In genomic region chr1:118388341-118388740, GRCh38 we compare ENCODE assay signal across 19 cellular contexts.
"Had no signal": no experiment of that assay in that cellular context is flagged by ENCODE, and none has a peak within 500 bp of the region (broad histone marks: within the 10 kb centered on the region; RNA-seq: fewer than 3 reads in every experiment).

No MANE protein-coding gene starts in this region.

- H3K4me3 ChIP-seq: hepatocyte, left ventricle myocardium inferior, lower lobe of right lung, right atrium auricular region, sigmoid colon, thoracic aorta, transverse colon had no signal

- DNase-seq: cerebellar nuclear complex; effector memory CD8-positive, alpha-beta T cell; foreskin melanocyte; head of caudate nucleus; kidney; left cardiac atrium; left ventricle myocardium inferior; lower lobe of right lung; naive thymus-derived CD8-positive, alpha-beta T cell; sigmoid colon; small intestine; stimulated activated CD4-positive, alpha-beta T cell treated with anti-CD3 and anti-CD28 coated beads, Interleukin-4, amount 100 ng/mL, for 1 hour; stimulated activated CD8-positive, alpha-beta memory T cell treated with anti-CD3 and anti-CD28 coated beads, Interleukin-4, amount 100 ng/mL, for 48 hours; stimulated activated naive CD8-positive, alpha-beta T cell treated with anti-CD3 and anti-CD28 coated beads, Interleukin-15, Interleukin-2, amounts not matched to agents 100 U/mL and 50 U/mL, for 24 hours; transverse colon had no signal

- H3K4me1 ChIP-seq: left ventricle myocardium inferior, lower lobe of right lung, right atrium auricular region, sigmoid colon, transverse colon had no signal

- H3K4me2 ChIP-seq: hepatocyte had no signal

- H2AFZ ChIP-seq: hepatocyte had no signal

- H3K27ac ChIP-seq: hepatocyte, left ventricle myocardium inferior, lower lobe of right lung, right atrium auricular region, sigmoid colon, thoracic aorta, transverse colon had no signal

- H3K27me3 ChIP-seq: hepatocyte, right atrium auricular region, sigmoid colon, transverse colon had no signal

- H3K36me3 ChIP-seq: left ventricle myocardium inferior, lower lobe of right lung, right atrium auricular region, sigmoid colon, thoracic aorta, transverse colon had no signal

- H3K79me2 ChIP-seq: hepatocyte had no signal

- ATAC-seq: effector memory CD8-positive, alpha-beta T cell; left cardiac atrium; lower lobe of right lung; naive thymus-derived CD8-positive, alpha-beta T cell; stimulated activated effector memory CD8-positive, alpha-beta T cell treated with anti-CD3 and anti-CD28 coated beads, Interleukin-12 subunit alpha, Interleukin-12 subunit beta, amount 100 ng/mL, for 72 hours; stimulated activated naive CD8-positive, alpha-beta T cell treated with anti-CD3 and anti-CD28 coated beads, Interleukin-15, Interleukin-2, amounts not matched to agents 100 U/mL and 50 U/mL, for 24 hours had no signal

- H3K9me3 ChIP-seq: left ventricle myocardium inferior, lower lobe of right lung, right atrium auricular region, sigmoid colon, thoracic aorta, transverse colon had no signal
